1 cellular context compared by ENCODE assay signal in genomic region chr4:4640692-4641091, GRCh38.
TF ChIP-seq lines count a peak whose summit lies in the region.

No MANE protein-coding gene starts in this region.

TF ChIP-seq in HepG2, 621 proteins besides CTCF, POLR2A, EP300 and RAD21 (continued from another document):
- TF ChIP-seq ATF6 (CRISPR knock-in tag; conservative IDR thresholded peaks at IDR 0.05) (0 out of 2 replicates have a peak, but pooled peaks have one; percentile 30), ZNF121 (CRISPR knock-in tag; IDR thresholded peaks at IDR 0.05) (peak; percentile 65), GTF2F1 (IDR thresholded peaks at IDR 0.05; ENCODE audit: low read length) (no peak), ZFP90 (CRISPR knock-in tag; IDR thresholded peaks at IDR 0.05; ENCODE audit: borderline replicate concordance) (0 out of 2 replicates have a peak, but pooled peaks have one; percentile 19), ATF2 (CRISPR knock-in tag; IDR thresholded peaks at IDR 0.05) (peak; percentile 62; the same call in 1 of the 2 replicates), ZNF790 (CRISPR knock-in tag; IDR thresholded peaks at IDR 0.05; ENCODE audit: borderline replicate concordance) (no peak), PHF21A (CRISPR knock-in tag; IDR thresholded peaks at IDR 0.05) (peak; percentile 87), MEIS1 (CRISPR knock-in tag; IDR thresholded peaks at IDR 0.05; ENCODE audit: borderline replicate concordance) (no peak), ZBTB38 (CRISPR knock-in tag; IDR thresholded peaks at IDR 0.05) (no peak), MED8 (CRISPR knock-in tag; IDR thresholded peaks at IDR 0.05; ENCODE audit: insufficient replicate concordance) (no peak), ISL2 (CRISPR knock-in tag; IDR thresholded peaks at IDR 0.05) (peak; percentile 61; the same call in 1 of the 2 replicates), ZNF275 (CRISPR knock-in tag; IDR thresholded peaks at IDR 0.05; ENCODE audit: borderline replicate concordance) (no peak), KDM6A (CRISPR knock-in tag; IDR thresholded peaks at IDR 0.05; ENCODE audit: low read depth) (peak; percentile 83), HNRNPL (IDR thresholded peaks at IDR 0.05; ENCODE audit: low read depth, low read length) (peak; percentile 89), UBTF (CRISPR knock-in tag; IDR thresholded peaks at IDR 0.05) (peak; percentile 80), SALL1 (CRISPR knock-in tag; IDR thresholded peaks at IDR 0.05) (peak; percentile 88), ZNF800 (CRISPR knock-in tag; IDR thresholded peaks at IDR 0.05) (no peak), RXRB (CRISPR knock-in tag; IDR thresholded peaks at IDR 0.05; ENCODE audit: borderline replicate concordance) (peak; percentile 96), ZNF878 (CRISPR knock-in tag; IDR thresholded peaks at IDR 0.05) (0 out of 2 replicates have a peak, but pooled peaks have one; percentile 28), ZNF629 (CRISPR knock-in tag; conservative IDR thresholded peaks at IDR 0.05) (0 out of 2 replicates have a peak, but pooled peaks have one; percentile 10), ZBTB14 (CRISPR knock-in tag; IDR thresholded peaks at IDR 0.05) (no peak), MED1 (CRISPR knock-in tag; IDR thresholded peaks at IDR 0.05) (peak; percentile 80), ELF1 (CRISPR knock-in tag; IDR thresholded peaks at IDR 0.05) (peak; percentile 53; the same call in 1 of the 2 replicates), ZBTB7B (CRISPR knock-in tag; IDR thresholded peaks at IDR 0.05) (0 out of 2 replicates have a peak, but pooled peaks have one; percentile 32), ASH2L (IDR thresholded peaks at IDR 0.05; ENCODE audit: insufficient read length, low read depth, low read length) (peak; percentile 72), TEAD3 (CRISPR knock-in tag; optimal IDR thresholded peaks at IDR 0.05; ENCODE audit: borderline replicate concordance) (peak; percentile 97), SOX5 (CRISPR knock-in tag; IDR thresholded peaks at IDR 0.05; ENCODE audit: borderline replicate concordance) (peak; percentile 56; the same call in 1 of the 2 replicates), KDM5B (CRISPR knock-in tag; IDR thresholded peaks at IDR 0.05; ENCODE audit: borderline replicate concordance) (no peak), ZNF367 (CRISPR knock-in tag; IDR thresholded peaks at IDR 0.05; ENCODE audit: borderline replicate concordance) (no peak), PPARG (CRISPR knock-in tag; conservative IDR thresholded peaks at IDR 0.05) (peak; percentile 99), TCF7 (IDR thresholded peaks at IDR 0.05; ENCODE audit: low read depth) (peak; percentile 82)
